In the genomic region with DNA sequence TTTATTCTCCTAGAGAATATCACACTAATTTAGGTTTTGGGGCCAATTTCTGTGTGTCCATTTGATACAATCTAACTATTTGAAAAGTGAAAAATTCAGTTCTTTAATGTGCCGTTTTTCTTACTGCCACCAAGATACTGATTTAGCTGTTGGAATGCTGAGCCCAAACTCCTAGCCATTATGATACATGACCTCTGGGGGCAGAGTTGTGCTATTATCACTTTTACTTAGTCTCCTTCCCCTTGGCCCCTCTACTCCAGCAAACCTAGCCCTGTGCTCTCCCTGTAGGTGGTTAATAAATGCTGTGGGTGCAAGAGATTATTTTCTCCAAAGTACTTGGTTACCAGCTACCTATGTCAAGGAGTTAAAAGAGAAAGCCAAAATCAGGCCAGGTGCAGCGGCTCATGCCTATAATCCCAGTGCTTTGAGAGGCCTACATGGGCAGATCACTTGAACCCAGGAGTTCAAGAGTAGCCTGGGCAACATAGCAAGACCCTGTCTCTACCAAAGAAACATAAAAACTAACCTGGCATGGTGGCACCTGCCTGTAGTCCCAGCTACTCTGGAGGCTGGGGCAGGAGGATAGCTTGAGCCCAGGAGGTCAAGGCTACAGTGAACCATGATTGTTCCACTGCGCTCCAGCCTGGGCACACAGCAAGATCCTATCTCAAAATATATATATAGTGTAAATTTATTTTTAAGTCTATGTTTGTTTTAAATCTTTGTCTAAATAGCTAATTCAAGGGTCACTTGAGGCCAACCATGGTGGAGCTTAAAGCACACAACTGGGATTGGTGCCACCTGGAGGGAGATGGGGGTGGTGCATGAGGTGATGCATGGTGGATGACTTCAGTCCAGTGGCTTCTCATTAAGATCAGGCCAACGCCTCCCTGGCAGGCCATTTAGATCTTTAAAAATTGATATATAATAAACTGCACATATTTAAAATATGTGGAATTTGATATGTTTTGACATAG, we compare ENCODE assay signal across 8 cellular contexts.
DNase-seq lines count a peak whose midpoint lies in the region; ATAC-seq, FAIRE-seq and TF ChIP-seq lines count a peak whose summit lies in the region.

No MANE protein-coding gene starts in this region.

- no peaks in the 10 kb centered on the region for H4K20me1 ChIP-seq in keratinocyte (ENCODE audit: control insufficient read depth, extremely low read depth, insufficient read depth, low read length)

- no peak overlapping the region for H3K9ac ChIP-seq in keratinocyte (ENCODE audit: control insufficient read depth, extremely low read depth, insufficient read depth, low read length)

- DNase-seq in GM06990 (ENCODE audit: extremely low read depth, insufficient read length) (no peak), NCI-H2029 treated with DMSO at 0.1 percent for 48 hours (lab: John Stamatoyannopoulos, UW) (peak; percentile 14), keratinocyte (ENCODE audit: low read depth, low spot score) (no peak), testis (peak; percentile 53)
- DNase-seq in activated naive CD4-positive, alpha-beta T cell treated with anti-CD3 and anti-CD28 coated beads, Interleukin-2, amount 50 U/mL, for 72 hours (ENCODE audit: low spot score in 2 of 2): peak in 1 of 2 donors; percentile 51

- H3K4me2 ChIP-seq in keratinocyte (ENCODE audit: control insufficient read depth, extremely low read depth, insufficient read depth, low read depth, low read length): no peak overlapping the region

- no peak overlapping the region for H3K4me3 ChIP-seq in GM06990 (replicated peaks; ENCODE audit: low read depth, low read length)
- H3K4me3 ChIP-seq in keratinocyte (ENCODE audit: control insufficient read depth in 2 of 3, extremely low read depth in 1 of 3, insufficient read depth in 2 of 3, low read depth in 1 of 3, low read length in 3 of 3): no peak overlapping the region
- no peak overlapping the region for H3K4me3 ChIP-seq in testis

- no peak overlapping the region for H2AFZ ChIP-seq in keratinocyte (ENCODE audit: control insufficient read depth, low read length)

- H3K9me1 ChIP-seq in keratinocyte (ENCODE audit: control insufficient read depth, extremely low read depth, insufficient read depth, low read length): no peaks in the 10 kb centered on the region

- H3K27ac ChIP-seq in 22Rv1 (no peak overlapping the region), keratinocyte (ENCODE audit: control insufficient read depth, insufficient read depth, low read length) (no peak overlapping the region), testis (no peak overlapping the region)

- dilution Hi-C loops in keratinocyte (cut with MboI; ENCODE audit: extremely low pct_ligation_motif_present, low sequenced_read_pairs): no loop called here

- FAIRE-seq in keratinocyte (lab: Jason Lieb, UNC): no peak

- no peaks in the 10 kb centered on the region for H3K79me2 ChIP-seq in keratinocyte (ENCODE audit: control insufficient read depth, insufficient read depth, low read length)

- no peaks in the 10 kb centered on the region for H3K36me3 Mint-ChIP-seq in activated naive CD4-positive, alpha-beta T cell treated with anti-CD3 and anti-CD28 coated beads, Interleukin-2, amount 50 U/mL, for 72 hours

- H3K4me1 ChIP-seq in keratinocyte (ENCODE audit: control insufficient read depth, extremely low read depth, insufficient read depth, low read length) (no peaks in the 10 kb centered on the region), testis (no peaks in the 10 kb centered on the region)

- H3K9me3 Mint-ChIP-seq in activated naive CD4-positive, alpha-beta T cell treated with anti-CD3 and anti-CD28 coated beads, Interleukin-2, amount 50 U/mL, for 72 hours: no peaks in the 10 kb centered on the region

- 82 to 84% methylated on average over 4 of the region's 4 CpGs for whole genome bisulfite sequencing in testis, 2 donors

- H3K36me3 ChIP-seq in GM06990 (ENCODE audit: control insufficient read depth, insufficient read depth, low read length) (no peaks in the 10 kb centered on the region), keratinocyte (ENCODE audit: control insufficient read depth in 2 of 2, extremely low read depth in 1 of 2, insufficient read depth in 2 of 2, low read length in 2 of 2) (no peaks in the 10 kb centered on the region), testis (ENCODE audit: low read depth, missing control alignments) (no peaks in the 10 kb centered on the region)

- peak; percentile 46 to 64 for ATAC-seq in activated naive CD4-positive, alpha-beta T cell treated with anti-CD3 and anti-CD28 coated beads, Interleukin-2, amount 50 U/mL, for 72 hours
- ATAC-seq in GM21737 (IDR thresholded peaks at IDR 0.05; ENCODE audit: unreplicated experiment) (no peak), GM19324 (IDR thresholded peaks at IDR 0.05; ENCODE audit: low FRiP score, unreplicated experiment) (no peak)

- peak; percentile 77 for TF ChIP-seq CTCF in 22Rv1 (IDR thresholded peaks at IDR 0.05)
- peak; percentile 57 for TF ChIP-seq CTCF in GM06990 (IDR thresholded peaks at IDR 0.05; ENCODE audit: insufficient read depth, low read length, poor library complexity, severe bottlenecking)
- TF ChIP-seq CTCF in keratinocyte (optimal IDR thresholded peaks at IDR 0.05 in 1 of 3, IDR thresholded peaks at IDR 0.05 in 1 of 3, conservative IDR thresholded peaks at IDR 0.05 in 1 of 3; ENCODE audit: extremely low read depth in 1 of 3, insufficient read depth in 2 of 3, low read length in 3 of 3): peak; percentile 51 to 79 (median 65)
- TF ChIP-seq CTCF in testis (IDR thresholded peaks at IDR 0.05): peak in 1 of 3 experiments; percentile 6

- H3K9me3 ChIP-seq in keratinocyte (ENCODE audit: control insufficient read depth, low read depth, low read length) (no peaks in the 10 kb centered on the region), testis (no peaks in the 10 kb centered on the region)

- intact Hi-C loops in testis (cut with DNase I; ENCODE audit: low total_unique reads): no loop called here

- no peak overlapping the region for H3K27ac Mint-ChIP-seq in activated naive CD4-positive, alpha-beta T cell treated with anti-CD3 and anti-CD28 coated beads, Interleukin-2, amount 50 U/mL, for 72 hours

- no peak for TF ChIP-seq POLR2A in testis (IDR thresholded peaks at IDR 0.05)

- H3K27me3 ChIP-seq in GM06990 (replicated peaks; ENCODE audit: control insufficient read depth, insufficient read depth, low read length) (no peaks in the 10 kb centered on the region), keratinocyte (ENCODE audit: control insufficient read depth, extremely low read depth, insufficient read depth, low read length) (no peaks in the 10 kb centered on the region), testis (no peaks in the 10 kb centered on the region)

Comparison
In these comparisons a context has a peak if more than half of its experiments do, and no peak if none do; other contexts are left out.
1. DNase-seq: peak in NCI-H2029 treated with DMSO at 0.1 percent for 48 hours (single experiment) and testis (single experiment); none in GM06990 (single experiment) and keratinocyte (single experiment).
2. ATAC-seq: peak in activated naive CD4-positive, alpha-beta T cell treated with anti-CD3 and anti-CD28 coated beads, Interleukin-2, amount 50 U/mL, for 72 hours (2 of 2); none in GM21737 (single experiment) and GM19324 (single experiment).